ENCODE assay signal across 13 cellular contexts in the genomic region with DNA sequence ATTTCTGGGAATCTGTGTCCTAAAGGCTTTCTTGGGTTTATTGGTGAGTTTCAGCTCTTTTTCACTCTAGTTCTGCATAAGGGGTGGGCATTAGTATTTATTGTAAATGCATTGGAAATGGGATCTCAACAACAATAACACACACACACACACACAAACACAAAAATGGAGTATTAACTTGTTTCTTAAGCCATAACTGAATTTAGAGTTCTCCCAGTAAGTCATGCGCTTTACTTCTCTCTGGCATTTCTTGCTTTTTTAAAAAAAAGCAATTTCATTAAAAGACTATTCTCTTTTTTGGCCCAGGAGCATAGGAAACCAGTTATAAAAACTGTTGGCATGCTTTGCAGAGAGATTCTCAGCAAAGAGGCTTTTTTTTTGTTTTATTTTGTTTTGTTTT.
A peak's percentile ranks its signal among the peaks of the same experiment; 100 is the strongest.
DNase-seq lines count a peak whose midpoint lies in the region; ATAC-seq and TF ChIP-seq lines count a peak whose summit lies in the region.
"Had no signal": no experiment of that assay in that cellular context is flagged by ENCODE, and none has a peak within 500 bp of the region (broad histone marks: within the 10 kb centered on the region; RNA-seq: fewer than 3 reads in every experiment).

No MANE protein-coding gene starts in this region.

- H3K4me3 Mint-ChIP-seq in activated CD8-positive, alpha-beta T cell treated with anti-CD3 and anti-CD28 coated beads, Interleukin-2, amount 10 ng/mL, durations not matched to agents 7 days and 5 days: no peak overlapping the region
- no peak overlapping the region for H3K4me3 Mint-ChIP-seq in activated CD8-positive, alpha-beta T cell treated with anti-CD3 and anti-CD28 coated beads for 36 hours
- H3K4me3 Mint-ChIP-seq: mesothelial cell of epicardium had no signal

- no peak for DNase-seq in activated CD8-positive, alpha-beta T cell treated with anti-CD3 and anti-CD28 coated beads, Interleukin-2, amount 10 ng/mL, durations not matched to agents 7 days and 5 days
- no peak for DNase-seq in activated CD8-positive, alpha-beta T cell treated with anti-CD3 and anti-CD28 coated beads for 36 hours
- peak in 1 of 2 experiments; percentile 22 for DNase-seq in SJSA1 (ENCODE audit: low read depth in 1 of 2, low spot score in 2 of 2)
- DNase-seq in stomach: no peak
- DNase-seq in suprapubic skin (ENCODE audit: low spot score in 2 of 2): no peak
- no peak for DNase-seq in HuH-7 (ENCODE audit: low spot score)
- no peak for DNase-seq in NCI-H345 treated with DMSO at 0.1 percent for 48 hours (lab: John Stamatoyannopoulos, UW; ENCODE audit: unreplicated experiment)
- DNase-seq: DMS53; NCI-H1092; NCI-H446 treated with DMSO at 0.1 percent for 48 hours; stimulated activated CD4-positive, alpha-beta T cell treated with anti-CD3 and anti-CD28 coated beads, Interleukin-12 subunit alpha, Interleukin-12 subunit beta, amount 100 ng/mL, for 4 hours had no signal

- no peak for TF ChIP-seq CTCF in activated CD8-positive, alpha-beta T cell treated with anti-CD3 and anti-CD28 coated beads for 36 hours (IDR thresholded peaks at IDR 0.05)
- TF ChIP-seq CTCF in stomach (IDR thresholded peaks at IDR 0.05) (no peak), suprapubic skin (IDR thresholded peaks at IDR 0.05) (no peak)

- 96 to 100% (median 99%) methylated on average over 1 of the region's 1 CpG for WGBS in stomach, 5 donors
- WGBS in suprapubic skin: 79% methylated on average over 1 of the region's 1 CpG

- no peaks in the 10 kb centered on the region for H3K9me3 ChIP-seq in SJSA1 (replicated peaks)
- H3K9me3 ChIP-seq in iPS-20b (ENCODE audit: insufficient read depth, low read depth, low read length): no peaks in the 10 kb centered on the region
- H3K9me3 ChIP-seq in stomach: no peaks in the 10 kb centered on the region
- no peaks in the 10 kb centered on the region for H3K9me3 ChIP-seq in suprapubic skin

- no peak overlapping the region for H3K4me3 ChIP-seq in SJSA1
- H3K4me3 ChIP-seq in iPS-20b (ENCODE audit: low read length): peak overlapping the region; percentile 27; the same call in 1 of the 2 replicates
- no peak overlapping the region for H3K4me3 ChIP-seq in stomach
- H3K4me3 ChIP-seq in suprapubic skin: no peak overlapping the region

- TF ChIP-seq POLR2A in stomach (IDR thresholded peaks at IDR 0.05): no peak
- TF ChIP-seq POLR2A in suprapubic skin (IDR thresholded peaks at IDR 0.05): no peak

- intact Hi-C loops in activated CD8-positive, alpha-beta T cell treated with anti-CD3 and anti-CD28 coated beads for 36 hours (cut with micrococcal nuclease): loop anchor here (10.0 kb wide), 1 partner anchor 527 kb away; no protein-coding TSS in a partner anchor
- intact Hi-C loops in stomach (cut with DNase I; ENCODE audit: low total_unique reads): loop anchor here (10.0 kb wide), 1 partner anchor 367 kb away; no protein-coding TSS in a partner anchor

- POLR2A ChIA-PET in activated CD8-positive, alpha-beta T cell treated with anti-CD3 and anti-CD28 coated beads, Interleukin-2, amount 10 ng/mL, durations not matched to agents 7 days and 5 days (lab: Charles Lee): no interaction called here
- POLR2A ChIA-PET in activated CD8-positive, alpha-beta T cell treated with anti-CD3 and anti-CD28 coated beads for 36 hours (lab: Charles Lee): no interaction called here

- H3K9ac ChIP-seq in iPS-20b (ENCODE audit: low read depth, low read length): peak overlapping the region; percentile 61; the same call in 1 of the 2 replicates

- H3K9me3 Mint-ChIP-seq in activated CD8-positive, alpha-beta T cell treated with anti-CD3 and anti-CD28 coated beads, Interleukin-2, amount 10 ng/mL, durations not matched to agents 7 days and 5 days (ENCODE audit: insufficient read depth): no peaks in the 10 kb centered on the region
- H3K9me3 Mint-ChIP-seq in activated CD8-positive, alpha-beta T cell treated with anti-CD3 and anti-CD28 coated beads for 36 hours: no peaks in the 10 kb centered on the region
- H3K9me3 Mint-ChIP-seq: mesothelial cell of epicardium had no signal

- no peaks in the 10 kb centered on the region for H3K36me3 Mint-ChIP-seq in activated CD8-positive, alpha-beta T cell treated with anti-CD3 and anti-CD28 coated beads, Interleukin-2, amount 10 ng/mL, durations not matched to agents 7 days and 5 days (ENCODE audit: low read depth)
- no peaks in the 10 kb centered on the region for H3K36me3 Mint-ChIP-seq in activated CD8-positive, alpha-beta T cell treated with anti-CD3 and anti-CD28 coated beads for 36 hours (ENCODE audit: low read depth)
- H3K36me3 Mint-ChIP-seq: mesothelial cell of epicardium had no signal

- peaks cover 49% of the 10 kb centered on the region for H3K4me1 Mint-ChIP-seq in activated CD8-positive, alpha-beta T cell treated with anti-CD3 and anti-CD28 coated beads, Interleukin-2, amount 10 ng/mL, durations not matched to agents 7 days and 5 days (ENCODE audit: low read depth)
- H3K4me1 Mint-ChIP-seq in activated CD8-positive, alpha-beta T cell treated with anti-CD3 and anti-CD28 coated beads for 36 hours (ENCODE audit: low read depth): peaks cover 31% of the 10 kb centered on the region

- H3K27me3 ChIP-seq in SJSA1 (replicated peaks): no peaks in the 10 kb centered on the region
- no peaks in the 10 kb centered on the region for H3K27me3 ChIP-seq in iPS-20b (ENCODE audit: insufficient read depth, low read length)
- no peaks in the 10 kb centered on the region for H3K27me3 ChIP-seq in stomach
- H3K27me3 ChIP-seq in suprapubic skin: no peaks in the 10 kb centered on the region

- CTCF ChIA-PET in activated CD8-positive, alpha-beta T cell treated with anti-CD3 and anti-CD28 coated beads, Interleukin-2, amount 10 ng/mL, durations not matched to agents 7 days and 5 days (lab: Charles Lee): interaction anchor here (1.0 to 2.7 kb wide), 7 partner anchors 11 to 364 kb away, joined by 3 to 14 read pairs (median 4); no protein-coding TSS in a partner anchor
- CTCF ChIA-PET in activated CD8-positive, alpha-beta T cell treated with anti-CD3 and anti-CD28 coated beads for 36 hours (lab: Charles Lee): interaction anchor here (1.5 to 9.9 kb wide), 2 partner anchors 26 to 364 kb away, joined by 4 to 65 read pairs; no protein-coding TSS in a partner anchor

- H3K27ac ChIP-seq in SJSA1 (peak overlapping the region; percentile 95), iPS-20b (ENCODE audit: low read length) (peak overlapping the region; percentile 50), stomach (peak overlapping the region in 3 of 5 donors; percentile 16 to 68 (median 62)), suprapubic skin (no peak overlapping the region)

- TF ChIP-seq EP300 in stomach (IDR thresholded peaks at IDR 0.05) (no peak), suprapubic skin (IDR thresholded peaks at IDR 0.05) (no peak)

- ATAC-seq in activated CD8-positive, alpha-beta T cell treated with anti-CD3 and anti-CD28 coated beads, Interleukin-2, amount 10 ng/mL, durations not matched to agents 7 days and 5 days: no peak
- ATAC-seq in activated CD8-positive, alpha-beta T cell treated with anti-CD3 and anti-CD28 coated beads for 36 hours: no peak

- H3K27me3 Mint-ChIP-seq in activated CD8-positive, alpha-beta T cell treated with anti-CD3 and anti-CD28 coated beads, Interleukin-2, amount 10 ng/mL, durations not matched to agents 7 days and 5 days (ENCODE audit: low read depth): no peaks in the 10 kb centered on the region
- H3K27me3 Mint-ChIP-seq in activated CD8-positive, alpha-beta T cell treated with anti-CD3 and anti-CD28 coated beads for 36 hours: no peaks in the 10 kb centered on the region

- H3K27ac Mint-ChIP-seq in activated CD8-positive, alpha-beta T cell treated with anti-CD3 and anti-CD28 coated beads, Interleukin-2, amount 10 ng/mL, durations not matched to agents 7 days and 5 days: peak overlapping the region; percentile 8
- H3K27ac Mint-ChIP-seq in activated CD8-positive, alpha-beta T cell treated with anti-CD3 and anti-CD28 coated beads for 36 hours: no peak overlapping the region

- no peaks in the 10 kb centered on the region for H3K36me3 ChIP-seq in SJSA1
- H3K36me3 ChIP-seq in iPS-20b (ENCODE audit: insufficient read depth, low read depth, low read length): no peaks in the 10 kb centered on the region
- no peaks in the 10 kb centered on the region for H3K36me3 ChIP-seq in stomach
- no peaks in the 10 kb centered on the region for H3K36me3 ChIP-seq in suprapubic skin

- H3K4me1 ChIP-seq in SJSA1 (replicated peaks): peaks cover 30% of the 10 kb centered on the region
- peaks cover 37% of the 10 kb centered on the region; the same call in 1 of the 2 replicates for H3K4me1 ChIP-seq in iPS-20b (ENCODE audit: insufficient read depth, low read length)
- peaks cover 13 to 57% (median 29%) of the 10 kb centered on the region in 4 donors for H3K4me1 ChIP-seq in stomach
- peaks cover 30% of the 10 kb centered on the region for H3K4me1 ChIP-seq in suprapubic skin
